ENCODE assay signal across 21 cellular contexts in the genomic region with DNA sequence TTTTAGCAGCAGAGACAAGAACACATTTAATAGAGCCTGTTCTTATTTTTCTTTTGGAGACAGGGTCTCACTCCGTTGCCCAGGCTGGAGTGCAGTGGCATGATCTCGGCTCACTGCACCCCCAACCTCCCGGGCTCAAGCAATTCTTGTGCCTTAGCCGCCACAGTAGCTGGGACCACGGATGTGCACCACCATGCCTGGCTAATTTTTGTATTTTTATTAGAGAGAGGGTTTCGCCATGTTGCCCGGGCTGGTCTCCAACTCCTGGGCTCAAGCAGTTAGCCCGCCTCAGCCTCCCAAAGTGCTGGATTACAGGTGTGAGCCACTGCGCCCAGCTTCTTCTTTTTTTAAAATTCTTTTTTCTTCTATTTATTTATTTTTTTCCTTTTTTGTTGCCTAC. TPM values are rescaled to one million over a fixed set of nuclear protein-coding genes. Genes with fewer than 3 reads are reported as not detected.
DNase-seq lines count a peak whose midpoint lies in the region; ATAC-seq and TF ChIP-seq lines count a peak whose summit lies in the region.
"Had no signal": no experiment of that assay in that cellular context is flagged by ENCODE, and none has a peak within 500 bp of the region (broad histone marks: within the 10 kb centered on the region; RNA-seq: fewer than 3 reads in every experiment).

No MANE protein-coding gene starts in this region.

- TF ChIP-seq POLR2A in prostate gland (IDR thresholded peaks at IDR 0.05) = no peak

- H3K36me3 Mint-ChIP-seq in WTC11 = peaks cover 47% of the 10 kb centered on the region
- H3K36me3 Mint-ChIP-seq: CD14-positive monocyte; CD4-positive, alpha-beta memory T cell; CD4-positive, CD25-positive, alpha-beta regulatory T cell had no signal

- no peaks in the 10 kb centered on the region for H3K27me3 ChIP-seq in prostate gland (replicated peaks; ENCODE audit: insufficient read depth)
- H3K27me3 ChIP-seq: BE2C, BLaER1 had no signal

- peak overlapping the region; percentile 23; the same call in 1 of the 2 replicates for H3K27ac Mint-ChIP-seq in WTC11
- H3K27ac Mint-ChIP-seq: CD14-positive monocyte; CD4-positive, alpha-beta memory T cell; CD4-positive, CD25-positive, alpha-beta regulatory T cell had no signal

- DNase-seq in WTC11 (ENCODE audit: low spot score) = no peak
- DNase-seq in mesenteric fat pad (ENCODE audit: low spot score) = peak; percentile 51
- no peak for DNase-seq in DMS53 treated with DMSO at 0.1 percent for 48 hours (lab: John Stamatoyannopoulos, UW; ENCODE audit: unreplicated experiment)
- no peak for DNase-seq in iPS-NIHi7 (ENCODE audit: extremely low spot score)
- DNase-seq in prostate gland (ENCODE audit: low spot score) = no peak
- DNase-seq: 8988T; ACHN; BE2C; C1 segment of cervical spinal cord; CD4-positive, alpha-beta memory T cell; CD4-positive, CD25-positive, alpha-beta regulatory T cell; CD8-positive, alpha-beta memory T cell; COR-L47; DMS 273 treated with DMSO at 0.1 percent for 48 hours; DMS153; DMS53; DMS79 treated with DMSO at 0.1 percent for 48 hours; GF-D8 had no signal

- POLR2A ChIA-PET in WTC11 (lab: Charles Lee) = no interaction called here

- no peaks in the 10 kb centered on the region for H3K4me1 ChIP-seq in prostate gland (replicated peaks)
- H3K4me1 ChIP-seq: BE2C, BLaER1 had no signal

- intact Hi-C loops in prostate gland (cut with DNase I) = no loop called here

- peaks cover 8% of the 10 kb centered on the region for H3K9me3 Mint-ChIP-seq in WTC11

- H3K4me3 Mint-ChIP-seq in WTC11 = no peak overlapping the region
- H3K4me3 Mint-ChIP-seq: CD14-positive monocyte; CD4-positive, alpha-beta memory T cell; CD4-positive, CD25-positive, alpha-beta regulatory T cell; CD8-positive, alpha-beta memory T cell had no signal

- H3K27ac ChIP-seq in prostate gland = no peak overlapping the region
- H3K27ac ChIP-seq: BLaER1 had no signal

- H3K9me3 ChIP-seq in prostate gland = no peaks in the 10 kb centered on the region
- H3K9me3 ChIP-seq: BE2C, BLaER1 had no signal

- CTCF ChIA-PET in WTC11 (lab: Charles Lee) = interaction anchor here (1.5 kb wide), 1 partner anchor 10 kb away, joined by 5 read pairs; no protein-coding TSS in a partner anchor

- H3K27me3 Mint-ChIP-seq in WTC11 (ENCODE audit: low read depth) = no peaks in the 10 kb centered on the region
- H3K27me3 Mint-ChIP-seq: CD4-positive, alpha-beta memory T cell; CD4-positive, CD25-positive, alpha-beta regulatory T cell; CD8-positive, alpha-beta memory T cell had no signal

- H3K4me3 ChIP-seq in prostate gland = no peak overlapping the region
- H3K4me3 ChIP-seq: BLaER1 had no signal

- H3K4me1 Mint-ChIP-seq in WTC11 = peaks cover 24% of the 10 kb centered on the region
- H3K4me1 Mint-ChIP-seq: CD14-positive monocyte; CD4-positive, alpha-beta memory T cell; CD4-positive, CD25-positive, alpha-beta regulatory T cell; CD8-positive, alpha-beta memory T cell had no signal

- ATAC-seq in WTC11 = no peak

- no peaks in the 10 kb centered on the region for H3K36me3 ChIP-seq in prostate gland
- H3K36me3 ChIP-seq: BE2C, BLaER1 had no signal

- TF ChIP-seq CTCF in WTC11 (IDR thresholded peaks at IDR 0.05) (no peak), prostate gland (IDR thresholded peaks at IDR 0.05) (no peak)

- WGBS in prostate gland = 89% methylated on average over 9 of the region's 9 CpGs

TF ChIP-seq in WTC11, 78 proteins besides CTCF, POLR2A, EP300 and RAD21:
- TF ChIP-seq MYBL2 (CRISPR knock-in tag; IDR thresholded peaks at IDR 0.05) = no peak
- TF ChIP-seq, protein P1, sequence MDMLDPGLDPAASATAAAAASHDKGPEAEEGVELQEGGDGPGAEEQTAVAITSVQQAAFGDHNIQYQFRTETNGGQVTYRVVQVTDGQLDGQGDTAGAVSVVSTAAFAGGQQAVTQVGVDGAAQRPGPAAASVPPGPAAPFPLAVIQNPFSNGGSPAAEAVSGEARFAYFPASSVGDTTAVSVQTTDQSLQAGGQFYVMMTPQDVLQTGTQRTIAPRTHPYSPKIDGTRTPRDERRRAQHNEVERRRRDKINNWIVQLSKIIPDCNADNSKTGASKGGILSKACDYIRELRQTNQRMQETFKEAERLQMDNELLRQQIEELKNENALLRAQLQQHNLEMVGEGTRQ (CRISPR knock-in tag; IDR thresholded peaks at IDR 0.05) = no peak
- TF ChIP-seq ZNF121 (CRISPR knock-in tag; IDR thresholded peaks at IDR 0.05) = 0 out of 2 replicates have a peak, but pooled peaks have one; percentile 28

RNA-seq across cellular contexts. Expression of a gene that starts 23.3 kb away (rescaled TPM):
- total RNA-seq in WTC11 (2021) (61.1 to 70.0 TPM (median 67.9 TPM) in 3 replicates), mesenteric fat pad (2.2 TPM), prostate gland (10 to 100 TPM; 46.7 to 58.1 TPM)
- total RNA-seq: A673; CD4-positive, alpha-beta memory T cell; CD4-positive, CD25-positive, alpha-beta regulatory T cell; CD8-positive, alpha-beta memory T cell had no signal

Comparison
In these comparisons a context has a peak if more than half of its experiments do, and no peak if none do; other contexts are left out.
1. RNA of a gene that starts 23.3 kb away (total RNA-seq): 61.1 to 70.0 TPM in WTC11 and 46.7 to 58.1 TPM in prostate gland; 2.2 TPM in mesenteric fat pad (single experiment); every median in the first group is over 10 times any median in the second.